19 cellular contexts compared by ENCODE assay signal in genomic region chr2:234670052-234670451, GRCh38.
DNase-seq lines count a peak whose midpoint lies in the region; ATAC-seq and TF ChIP-seq lines count a peak whose summit lies in the region.
"Had no signal": no experiment of that assay in that cellular context is flagged by ENCODE, and none has a peak within 500 bp of the region (broad histone marks: within the 10 kb centered on the region; RNA-seq: fewer than 3 reads in every experiment).

No MANE protein-coding gene starts in this region.

- H3K9me3 ChIP-seq in endodermal cell (ENCODE audit: control insufficient read depth, low read length): peaks cover 37% of the 10 kb centered on the region
- H3K9me3 ChIP-seq: ascending aorta, left ventricle myocardium inferior, psoas muscle, tibial artery had no signal

- peaks cover 14% of the 10 kb centered on the region for H3K4me1 ChIP-seq in endodermal cell (ENCODE audit: control insufficient read depth, insufficient read depth, low read length)
- H3K4me1 ChIP-seq: ascending aorta, psoas muscle had no signal

- no peaks in the 10 kb centered on the region for H3K36me3 Mint-ChIP-seq in endodermal cell (ENCODE audit: low read depth)
- H3K36me3 Mint-ChIP-seq in activated naive CD8-positive, alpha-beta T cell treated with anti-CD3 and anti-CD28 coated beads, Interleukin-2, amount 50 U/mL, for 24 hours (ENCODE audit: low read depth): no peaks in the 10 kb centered on the region
- H3K36me3 Mint-ChIP-seq: CD14-positive monocyte had no signal

- H3K4me3 ChIP-seq in endodermal cell (ENCODE audit: low read length): no peak overlapping the region
- H3K4me3 ChIP-seq: ascending aorta, K562, left ventricle myocardium inferior, psoas muscle, tibial artery had no signal

- H3K9me3 Mint-ChIP-seq in endodermal cell: peaks cover 28% of the 10 kb centered on the region
- H3K9me3 Mint-ChIP-seq in activated naive CD8-positive, alpha-beta T cell treated with anti-CD3 and anti-CD28 coated beads, Interleukin-2, amount 50 U/mL, for 24 hours: no peaks in the 10 kb centered on the region
- H3K9me3 Mint-ChIP-seq: activated CD4-positive, alpha-beta T cell treated with anti-CD3 and anti-CD28 coated beads, Interleukin-2, amount 10 ng/mL, durations not matched to agents 7 days and 5 days; activated T-helper 1 cell treated with anti-CD3 and anti-CD28 coated beads, Interleukin-12 subunit alpha, Interleukin-12 subunit beta, Interleukin-2, Interleukin-4 antibody, amounts not matched to agents 30 ng/mL and 10 ng/mL and 1 ng/mL, durations not matched to agents 14 hours and 24 hours and 36 hours had no signal

- H3K9ac ChIP-seq in endodermal cell (ENCODE audit: extremely low read depth, low read length, poor library complexity, severe bottlenecking): no peak overlapping the region

- no peak overlapping the region for H3K27ac ChIP-seq in endodermal cell (ENCODE audit: low read depth, low read length)
- H3K27ac ChIP-seq: ascending aorta, psoas muscle, tibial artery had no signal

- no peak overlapping the region for H3K27ac Mint-ChIP-seq in endodermal cell
- H3K27ac Mint-ChIP-seq in activated naive CD8-positive, alpha-beta T cell treated with anti-CD3 and anti-CD28 coated beads, Interleukin-2, amount 50 U/mL, for 24 hours: no peak overlapping the region
- H3K27ac Mint-ChIP-seq: activated CD4-positive, alpha-beta T cell treated with anti-CD3 and anti-CD28 coated beads, Interleukin-2, amount 10 ng/mL, durations not matched to agents 7 days and 5 days; activated T-helper 1 cell treated with anti-CD3 and anti-CD28 coated beads, Interleukin-12 subunit alpha, Interleukin-12 subunit beta, Interleukin-2, Interleukin-4 antibody, amounts not matched to agents 30 ng/mL and 10 ng/mL and 1 ng/mL, durations not matched to agents 14 hours and 24 hours and 36 hours; CD14-positive monocyte had no signal

- H3K4me1 Mint-ChIP-seq in endodermal cell: peaks cover 24% of the 10 kb centered on the region
- no peaks in the 10 kb centered on the region for H3K4me1 Mint-ChIP-seq in activated naive CD8-positive, alpha-beta T cell treated with anti-CD3 and anti-CD28 coated beads, Interleukin-2, amount 50 U/mL, for 24 hours
- H3K4me1 Mint-ChIP-seq: activated CD4-positive, alpha-beta T cell treated with anti-CD3 and anti-CD28 coated beads, Interleukin-2, amount 10 ng/mL, durations not matched to agents 7 days and 5 days; CD14-positive monocyte had no signal

- peak; percentile 43 for DNase-seq in AG20443 (ENCODE audit: low spot score)
- DNase-seq in NCI-H226: peak; percentile 91
- peak; percentile 15 for DNase-seq in endodermal cell
- DNase-seq in kidney tubule cell (ENCODE audit: low spot score): peak; percentile 90
- no peak for DNase-seq in activated naive CD8-positive, alpha-beta T cell treated with anti-CD3 and anti-CD28 coated beads, Interleukin-2, amount 50 U/mL, for 24 hours
- no peak for DNase-seq in NK-92 (lab: John Stamatoyannopoulos, UW; ENCODE audit: unreplicated experiment)
- DNase-seq in activated T-cell treated with anti-CD3 and anti-CD28 coated beads, Interleukin-2, amount 50 U/mL, for 48 hours: no peak
- DNase-seq in stimulated activated CD4-positive, alpha-beta T cell treated with anti-CD3 and anti-CD28 coated beads, Interleukin-4, amount 100 ng/mL, for 24 hours: no peak
- DNase-seq: activated CD4-positive, alpha-beta T cell treated with anti-CD3 and anti-CD28 coated beads, Interleukin-2, amount 10 ng/mL, durations not matched to agents 7 days and 5 days; effector memory CD4-positive, alpha-beta T cell; left ventricle myocardium inferior; NCI-H1436 treated with DMSO at 0.1 percent for 48 hours; psoas muscle; stimulated activated CD8-positive, alpha-beta memory T cell treated with anti-CD3 and anti-CD28 coated beads, Interleukin-4, amount 100 ng/mL, for 48 hours; tibial artery had no signal

- no peaks in the 10 kb centered on the region for H3K27me3 ChIP-seq in endodermal cell (ENCODE audit: control insufficient read depth, insufficient read depth, low read length, poor library complexity, severe bottlenecking)
- H3K27me3 ChIP-seq: ascending aorta, tibial artery had no signal

- 74 to 83% methylated on average over 3 of the region's 3 CpGs for WGBS in endodermal cell (ENCODE audit: insufficient coverage in 1 of 2, insufficient read length in 1 of 2), 2 experiments

- TF ChIP-seq CTCF in endodermal cell (conservative IDR thresholded peaks at IDR 0.05): no peak

- H3K4me3 Mint-ChIP-seq in endodermal cell: no peak overlapping the region
- H3K4me3 Mint-ChIP-seq in activated naive CD8-positive, alpha-beta T cell treated with anti-CD3 and anti-CD28 coated beads, Interleukin-2, amount 50 U/mL, for 24 hours: no peak overlapping the region
- H3K4me3 Mint-ChIP-seq: activated CD4-positive, alpha-beta T cell treated with anti-CD3 and anti-CD28 coated beads, Interleukin-2, amount 10 ng/mL, durations not matched to agents 7 days and 5 days; activated T-helper 1 cell treated with anti-CD3 and anti-CD28 coated beads, Interleukin-12 subunit alpha, Interleukin-12 subunit beta, Interleukin-2, Interleukin-4 antibody, amounts not matched to agents 30 ng/mL and 10 ng/mL and 1 ng/mL, durations not matched to agents 14 hours and 24 hours and 36 hours; CD14-positive monocyte had no signal

- H3K36me3 ChIP-seq in endodermal cell (ENCODE audit: control insufficient read depth, insufficient read depth, low read length): no peaks in the 10 kb centered on the region
- H3K36me3 ChIP-seq: ascending aorta, left ventricle myocardium inferior, tibial artery had no signal

- no peak for ATAC-seq in activated naive CD8-positive, alpha-beta T cell treated with anti-CD3 and anti-CD28 coated beads, Interleukin-2, amount 50 U/mL, for 24 hours
- ATAC-seq: K562, psoas muscle had no signal

- H3K27me3 Mint-ChIP-seq in endodermal cell (ENCODE audit: insufficient read depth): peaks cover 2% of the 10 kb centered on the region
- peaks cover 4% of the 10 kb centered on the region for H3K27me3 Mint-ChIP-seq in activated naive CD8-positive, alpha-beta T cell treated with anti-CD3 and anti-CD28 coated beads, Interleukin-2, amount 50 U/mL, for 24 hours

Comparison
In these comparisons a context has a peak if more than half of its experiments do, and no peak if none do; other contexts are left out.
1. DNase-seq: peak in AG20443 (single experiment), NCI-H226 (single experiment), endodermal cell (single experiment) and kidney tubule cell (single experiment); none in activated naive CD8-positive, alpha-beta T cell treated with anti-CD3 and anti-CD28 coated beads, Interleukin-2, amount 50 U/mL, for 24 hours (single experiment), NK-92 (single experiment), activated T-cell treated with anti-CD3 and anti-CD28 coated beads, Interleukin-2, amount 50 U/mL, for 48 hours (0 of 2) and stimulated activated CD4-positive, alpha-beta T cell treated with anti-CD3 and anti-CD28 coated beads, Interleukin-4, amount 100 ng/mL, for 24 hours (single experiment).